Comparison of ENCODE assay signal across 27 cellular contexts in genomic region chr11:114386545-114386944, GRCh38.
"Had no signal": no experiment of that assay in that cellular context is flagged by ENCODE, and none has a peak within 500 bp of the region (broad histone marks: within the 10 kb centered on the region; RNA-seq: fewer than 3 reads in every experiment).

No MANE protein-coding gene starts in this region.

- H3K27me3 ChIP-seq: ascending aorta, body of pancreas, breast epithelium, Peyer's patch, SJSA1 had no signal

- H3K9me2 ChIP-seq: SK-N-SH had no signal

- ATAC-seq: activated CD4-positive, alpha-beta T cell treated with anti-CD3 and anti-CD28 coated beads for 36 hours; activated CD4-positive, CD25-positive, alpha-beta regulatory T cell treated with anti-CD3 and anti-CD28 coated beads, Interleukin-2, amount 50 U/mL, for 24 hours; activated CD8-positive, alpha-beta T cell treated with anti-CD3 and anti-CD28 coated beads, Interleukin-2, amount 10 ng/mL, durations not matched to agents 7 days and 5 days; body of pancreas; PC-3; WTC11 had no signal

- H3K9me3 ChIP-seq: ascending aorta, body of pancreas, breast epithelium, Peyer's patch, SJSA1, SK-N-SH had no signal

- H3K4me1 ChIP-seq: ascending aorta, body of pancreas, breast epithelium, Peyer's patch, SJSA1 had no signal

- H3K9ac ChIP-seq: SK-N-SH had no signal

- DNase-seq: activated CD4-positive, alpha-beta T cell treated with anti-CD3 and anti-CD28 coated beads for 36 hours; activated CD4-positive, alpha-beta T cell treated with anti-CD3 and anti-CD28 coated beads, Interleukin-2, amount 10 ng/mL, durations not matched to agents 7 days and 5 days; activated CD4-positive, alpha-beta T cell treated with anti-CD3 and anti-CD28 coated beads, Interleukin-2, amount 50 U/mL, for 48 hours; activated CD8-positive, alpha-beta T cell treated with anti-CD3 and anti-CD28 coated beads, Interleukin-2, amount 10 ng/mL, durations not matched to agents 7 days and 5 days; activated gamma-delta T cell; activated naive CD4-positive, alpha-beta T cell treated with Interleukin-2 at 50 U/mL for 16 hours; activated naive CD8-positive, alpha-beta T cell treated with anti-CD3 and anti-CD28 coated beads, Interleukin-2, amount 10 ng/mL, durations not matched to agents 7 days and 5 days; activated T-cell treated with anti-CD3 and anti-CD28 coated beads, Interleukin-2, amount 50 U/mL, for 24 hours; amygdala; body of pancreas; NCI-H1105; NCI-H1436; NCI-H1694; NCI-H1930; NCI-H2081 treated with DMSO at 0.1 percent for 48 hours; NCI-H226; NCI-H524 treated with DMSO at 0.1 percent for 48 hours; PC-3; Peyer's patch; RPMI8226; SHP77 treated with DMSO at 0.1 percent for 48 hours; SK-N-SH had no signal

- H3K4me3 ChIP-seq: ascending aorta, body of pancreas, breast epithelium, Peyer's patch, SJSA1 had no signal

- H3K27ac ChIP-seq: ascending aorta, body of pancreas, breast epithelium, Peyer's patch, SJSA1 had no signal

- H3K36me3 ChIP-seq: ascending aorta, breast epithelium, Peyer's patch, SJSA1 had no signal

- H3K4me2 ChIP-seq: SK-N-SH had no signal
